In the genomic region with DNA sequence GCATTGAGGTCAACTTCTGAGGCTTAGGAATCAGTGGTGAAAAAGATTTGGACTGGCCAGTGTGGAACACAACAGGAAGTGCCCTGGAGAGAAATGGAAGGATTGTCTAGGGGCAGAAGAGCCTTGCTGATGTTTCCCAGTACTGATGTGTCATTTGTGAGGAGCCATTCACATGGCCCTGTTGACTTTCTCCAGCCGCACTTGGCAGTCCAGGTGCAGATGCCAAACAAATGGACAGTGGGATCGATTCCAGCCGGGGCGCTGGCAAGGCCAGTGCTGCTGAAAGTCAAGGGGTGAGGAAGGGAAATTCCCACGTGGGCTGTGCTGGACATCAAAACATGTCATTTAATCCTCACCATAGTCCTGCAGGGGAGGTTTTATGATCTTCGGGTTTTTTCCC, we compare ENCODE assay signal across 25 cellular contexts. TPM values are rescaled to one million over a fixed set of nuclear protein-coding genes. Genes with fewer than 3 reads are reported as not detected.
DNase-seq lines count a peak whose midpoint lies in the region; ATAC-seq and TF ChIP-seq lines count a peak whose summit lies in the region.
"Had no signal": no experiment of that assay in that cellular context is flagged by ENCODE, and none has a peak within 500 bp of the region (broad histone marks: within the 10 kb centered on the region; RNA-seq: fewer than 3 reads in every experiment).

No MANE protein-coding gene starts in this region.

- no peak overlapping the region for H3K4me3 Mint-ChIP-seq in immature natural killer cell
- no peak overlapping the region for H3K4me3 Mint-ChIP-seq in effector memory CD8-positive, alpha-beta T cell
- H3K4me3 Mint-ChIP-seq: dendritic cell treated with granulocyte-macrophage colony-stimulating factor and Interleukin-4, amounts not matched to agents 40 ng/mL and 50 ng/mL, for 4 days; naive thymus-derived CD4-positive, alpha-beta T cell; stimulated activated naive B cell treated with anti-CD40 and anti-IgM and Interleukin-4, amounts not matched to agents 10 μg/mL and 1 μg/mL and 100 μg/mL, for 72 hours had no signal

- intact Hi-C loops in left ventricle myocardium superior (cut with micrococcal nuclease): no loop called here
- intact Hi-C loops in psoas muscle (cut with DNase I): no loop called here

- peak overlapping the region; percentile 88 for H3K27ac ChIP-seq in psoas muscle
- H3K27ac ChIP-seq: vagina had no signal

- no peaks in the 10 kb centered on the region for H3K4me1 Mint-ChIP-seq in immature natural killer cell
- no peaks in the 10 kb centered on the region for H3K4me1 Mint-ChIP-seq in effector memory CD8-positive, alpha-beta T cell (ENCODE audit: low read depth in 2 of 2)
- H3K4me1 Mint-ChIP-seq: stimulated activated naive B cell treated with anti-CD40 and anti-IgM and Interleukin-4, amounts not matched to agents 10 μg/mL and 1 μg/mL and 100 μg/mL, for 72 hours had no signal

- peak overlapping the region; percentile 35 for H3K4me3 ChIP-seq in psoas muscle
- H3K4me3 ChIP-seq: vagina had no signal

- no peaks in the 10 kb centered on the region for H3K9me3 ChIP-seq in psoas muscle
- H3K9me3 ChIP-seq: vagina had no signal

- TF ChIP-seq CTCF in psoas muscle (IDR thresholded peaks at IDR 0.05): no peak

- peaks cover 58% of the 10 kb centered on the region for H3K4me1 ChIP-seq in psoas muscle
- H3K4me1 ChIP-seq: vagina had no signal

- H3K9me3 Mint-ChIP-seq in immature natural killer cell: no peaks in the 10 kb centered on the region
- H3K9me3 Mint-ChIP-seq in effector memory CD8-positive, alpha-beta T cell: no peaks in the 10 kb centered on the region
- H3K9me3 Mint-ChIP-seq: dendritic cell treated with granulocyte-macrophage colony-stimulating factor and Interleukin-4, amounts not matched to agents 40 ng/mL and 50 ng/mL, for 4 days; stimulated activated naive B cell treated with anti-CD40 and anti-IgM and Interleukin-4, amounts not matched to agents 10 μg/mL and 1 μg/mL and 100 μg/mL, for 72 hours had no signal

- ATAC-seq in left ventricle myocardium superior (peak; percentile 57), psoas muscle (peak; percentile 53 to 71 (median 59)), HG02610 (IDR thresholded peaks at IDR 0.05; ENCODE audit: unreplicated experiment) (no peak)
- ATAC-seq in effector memory CD8-positive, alpha-beta T cell (replicated peaks): no peak
- ATAC-seq: naive thymus-derived CD4-positive, alpha-beta T cell; stimulated activated naive B cell treated with anti-CD40 and anti-IgM and Interleukin-4, amounts not matched to agents 10 μg/mL and 1 μg/mL and 100 μg/mL, for 72 hours had no signal

- H3K27ac Mint-ChIP-seq in immature natural killer cell: no peak overlapping the region
- no peak overlapping the region for H3K27ac Mint-ChIP-seq in effector memory CD8-positive, alpha-beta T cell
- H3K27ac Mint-ChIP-seq: dendritic cell treated with granulocyte-macrophage colony-stimulating factor and Interleukin-4, amounts not matched to agents 40 ng/mL and 50 ng/mL, for 4 days; stimulated activated naive B cell treated with anti-CD40 and anti-IgM and Interleukin-4, amounts not matched to agents 10 μg/mL and 1 μg/mL and 100 μg/mL, for 72 hours had no signal

- H3K27me3 Mint-ChIP-seq in immature natural killer cell (ENCODE audit: low read depth in 3 of 3): peaks cover 2 to 32% (median 15%) of the 10 kb centered on the region in 3 donors
- peaks cover 48 to 86% of the 10 kb centered on the region in 2 donors for H3K27me3 Mint-ChIP-seq in effector memory CD8-positive, alpha-beta T cell

- no peaks in the 10 kb centered on the region for H3K27me3 ChIP-seq in psoas muscle (ENCODE audit: insufficient read depth in 3 of 3, low read length in 2 of 3)
- H3K27me3 ChIP-seq: vagina had no signal

- DNase-seq in LHCN-M2 (ENCODE audit: low read depth): peak; percentile 4
- DNase-seq in RPMI7951 (ENCODE audit: low read depth): peak; percentile 41
- peak; percentile 75 for DNase-seq in left ventricle myocardium superior
- peak; percentile 75 to 94 for DNase-seq in psoas muscle
- DNase-seq in immature natural killer cell: no peak
- DNase-seq in AG20443 (ENCODE audit: low spot score): no peak
- no peak for DNase-seq in effector memory CD8-positive, alpha-beta T cell
- DNase-seq: activated naive CD4-positive, alpha-beta T cell treated with anti-CD3 and anti-CD28 coated beads, Interleukin-2, amount 50 U/mL, for 16 hours; KG1; mesendoderm; naive thymus-derived CD4-positive, alpha-beta T cell; NCI-H187 treated with DMSO at 0.1 percent for 48 hours; NCI-H2227 treated with DMSO at 0.1 percent for 48 hours; occipital lobe; stimulated activated CD4-positive, alpha-beta T cell treated with anti-CD3 and anti-CD28 coated beads, Interleukin-4, amount 100 ng/mL, for 1 hour; stimulated activated naive B cell treated with anti-CD40 and anti-IgM and Interleukin-4, amounts not matched to agents 10 μg/mL and 1 μg/mL and 100 μg/mL, for 72 hours; T-helper 9 cell had no signal

- WGBS in psoas muscle, 3 donors: 11 to 19% (median 16%) methylated on average over 6 of the region's 6 CpGs

- no peaks in the 10 kb centered on the region for H3K36me3 Mint-ChIP-seq in immature natural killer cell
- H3K36me3 Mint-ChIP-seq in effector memory CD8-positive, alpha-beta T cell (ENCODE audit: insufficient read depth): no peaks in the 10 kb centered on the region
- H3K36me3 Mint-ChIP-seq: stimulated activated naive B cell treated with anti-CD40 and anti-IgM and Interleukin-4, amounts not matched to agents 10 μg/mL and 1 μg/mL and 100 μg/mL, for 72 hours had no signal

- no peaks in the 10 kb centered on the region for H3K36me3 ChIP-seq in psoas muscle (ENCODE audit: insufficient read depth in 1 of 2, low read depth in 1 of 2)
- H3K36me3 ChIP-seq: vagina had no signal

RNA-seq across cellular contexts. Expression of gene TRIM63, which starts 4.9 kb away (rescaled TPM):
- total RNA-seq in LHCN-M2 (2014; rRNA removed): not detected in 2 replicates
- polyA plus RNA-seq in LHCN-M2 (2012): 0.10 TPM
- total RNA-seq in RPMI7951 (2014; rRNA removed; shearing (Covaris generic)): 0.12 TPM in 1 of 2 replicates, not detected in the other
- total RNA-seq in left ventricle myocardium superior: 207 TPM
- total RNA-seq in psoas muscle: 1,000 to 10,000 TPM in 1 of 4 donors, 100 to 1,000 TPM in 2, 10 to 100 TPM in 1; 74.2 to 2,937 (median 350) TPM
- polyA plus RNA-seq in psoas muscle: 1,000 to 10,000 TPM in 2 of 3 donors, 100 to 1,000 TPM in 1; 369 to 2,799 (median 1,951) TPM
- polyA plus RNA-seq in immature natural killer cell: under 1 TPM in 1 of 3 donors, not detected in 2; 0.14 TPM
- total RNA-seq: naive thymus-derived CD4-positive, alpha-beta T cell; renal cortical epithelial cell; temporal lobe; vagina had no signal
- polyA plus RNA-seq: AG04450; keratinocyte; naive thymus-derived CD4-positive, alpha-beta T cell had no signal

RNA-seq across cellular contexts. Expression of gene SLC30A2, which starts 26.4 kb away (rescaled TPM):
- total RNA-seq in LHCN-M2 (2014; rRNA removed): not detected in 2 replicates
- 0.02 TPM for polyA plus RNA-seq in LHCN-M2 (2012)
- not detected in 2 replicates for total RNA-seq in RPMI7951 (2014; rRNA removed; shearing (Covaris generic))
- 6.4 TPM for total RNA-seq in left ventricle myocardium superior
- total RNA-seq in psoas muscle: 1 to 10 TPM in 3 of 4 donors, under 1 TPM in 1; 0.32 to 7.8 (median 4.2) TPM
- polyA plus RNA-seq in psoas muscle: 1 to 10 TPM in 1 of 3 donors, under 1 TPM in 2; 0.21 to 1.2 (median 0.70) TPM
- polyA plus RNA-seq in immature natural killer cell: not detected
- total RNA-seq: naive thymus-derived CD4-positive, alpha-beta T cell; occipital lobe; temporal lobe; vagina had no signal
- polyA plus RNA-seq: AG04450; keratinocyte; naive thymus-derived CD4-positive, alpha-beta T cell had no signal

RNA-seq across cellular contexts. Expression of gene PDIK1L, which starts 39.3 kb away (rescaled TPM):
- total RNA-seq in LHCN-M2 (2014; rRNA removed): 2.9 and 3.0 TPM in 2 replicates
- polyA plus RNA-seq in LHCN-M2 (2012): 0.57 TPM
- total RNA-seq in RPMI7951 (2014; rRNA removed; shearing (Covaris generic)): 10.6 and 11.5 TPM in 2 replicates
- total RNA-seq in left ventricle myocardium superior: 7.0 TPM
- 1 to 10 TPM; 3.1 to 7.0 (median 5.3) TPM for total RNA-seq in psoas muscle
- polyA plus RNA-seq in psoas muscle: 1 to 10 TPM; 1.4 to 5.8 (median 2.4) TPM
- polyA plus RNA-seq in immature natural killer cell: 1 to 10 TPM in 2 of 3 donors, under 1 TPM in 1; 0.89 to 3.3 (median 2.3) TPM

RNA-seq across cellular contexts. Expression of gene EXTL1, which starts 50.7 kb away (rescaled TPM):
- total RNA-seq in LHCN-M2 (2014; rRNA removed): 1.0 and 1.2 TPM in 2 replicates
- 7.5 TPM for polyA plus RNA-seq in LHCN-M2 (2012)
- 2.2 and 4.1 TPM in 2 replicates for total RNA-seq in RPMI7951 (2014; rRNA removed; shearing (Covaris generic))
- 15.8 TPM for total RNA-seq in left ventricle myocardium superior
- total RNA-seq in psoas muscle: 1 to 10 TPM in 3 of 4 donors, under 1 TPM in 1; 0.39 to 4.6 (median 2.1) TPM
- 1 to 10 TPM in 1 of 3 donors, under 1 TPM in 2; 0.61 to 1.1 (median 0.90) TPM for polyA plus RNA-seq in psoas muscle
- not detected for polyA plus RNA-seq in immature natural killer cell
- total RNA-seq: HT-29 had no signal
- polyA plus RNA-seq: naive thymus-derived CD4-positive, alpha-beta T cell had no signal

Comparison
In these comparisons a context has a peak if more than half of its experiments do, and no peak if none do; other contexts are left out.
1. DNase-seq: peak in LHCN-M2 (single experiment), RPMI7951 (single experiment), left ventricle myocardium superior (single experiment) and psoas muscle (2 of 2); none in immature natural killer cell (0 of 3), AG20443 (single experiment) and effector memory CD8-positive, alpha-beta T cell (0 of 3).
2. ATAC-seq: peak in left ventricle myocardium superior (single experiment) and psoas muscle (4 of 4); none in effector memory CD8-positive, alpha-beta T cell (single experiment) and HG02610 (single experiment).
3. RNA of gene TRIM63, which starts 4.9 kb away (total RNA-seq): 74.2 to 2,937 TPM in psoas muscle and 207 TPM in left ventricle myocardium superior (single experiment); 0.12 TPM in RPMI7951 and not detected in LHCN-M2; every median in the first group is over 10 times any median in the second.